ENCODE assay signal across 8 cellular contexts in genomic region chr6:142945446-142946180, GRCh38. TPM values are rescaled to one million over a fixed set of nuclear protein-coding genes. Genes with fewer than 3 reads are reported as not detected.
DNase-seq lines count a peak whose midpoint lies in the region; ATAC-seq and TF ChIP-seq lines count a peak whose summit lies in the region.

No MANE protein-coding gene starts in this region.

- TF ChIP-seq POLR2A in Peyer's patch (IDR thresholded peaks at IDR 0.05) (no peak), transverse colon (IDR thresholded peaks at IDR 0.05) (no peak)

- H3K36me3 Mint-ChIP-seq in activated naive CD4-positive, alpha-beta T cell treated with anti-CD3 and anti-CD28 coated beads for 36 hours (ENCODE audit: low read depth) = peaks cover 7% of the 10 kb centered on the region
- H3K36me3 Mint-ChIP-seq in glutamatergic neuron (ENCODE audit: unreplicated experiment) (no peaks in the 10 kb centered on the region), osteocyte (ENCODE audit: unreplicated experiment) (no peaks in the 10 kb centered on the region)

- H3K36me3 ChIP-seq in Peyer's patch (no peaks in the 10 kb centered on the region), transverse colon (no peaks in the 10 kb centered on the region)

- WGBS in transverse colon (ENCODE audit: low coverage in 1 of 2), 2 donors = 1% methylated on average over 40 of the region's 75 CpGs; no CpG with 5 or more reads in 1 of the 2 donors

- peak; percentile 70 for DNase-seq in GM12865 (ENCODE audit: low read depth)
- DNase-seq in Peyer's patch = peak; percentile 65 to 79 (median 75)
- peak; percentile 64 for DNase-seq in activated naive CD4-positive, alpha-beta T cell treated with anti-CD3 and anti-CD28 coated beads for 36 hours
- peak; percentile 56 for DNase-seq in glutamatergic neuron
- DNase-seq in osteocyte (ENCODE audit: extremely low spot score, unreplicated experiment) = peak; percentile 86
- DNase-seq in transverse colon = peak; percentile 63

- no peak for TF ChIP-seq EP300 in transverse colon (IDR thresholded peaks at IDR 0.05; ENCODE audit: low read depth)

- peak overlapping the region; percentile 98 for H3K27ac Mint-ChIP-seq in activated naive CD4-positive, alpha-beta T cell treated with anti-CD3 and anti-CD28 coated beads for 36 hours
- no peak overlapping the region for H3K27ac Mint-ChIP-seq in glutamatergic neuron (ENCODE audit: unreplicated experiment)
- peak overlapping the region; percentile 96 for H3K27ac Mint-ChIP-seq in osteocyte (ENCODE audit: unreplicated experiment)

- peaks cover 0 to 2% (median 0%) of the 10 kb centered on the region in 4 donors for H3K9me3 ChIP-seq in Peyer's patch
- H3K9me3 ChIP-seq in transverse colon = no peaks in the 10 kb centered on the region

- ATAC-seq in HG02759 (IDR thresholded peaks at IDR 0.05; ENCODE audit: unreplicated experiment) = peak; percentile 13
- ATAC-seq in HG03457 (IDR thresholded peaks at IDR 0.05; ENCODE audit: unreplicated experiment) = no peak

- CTCF ChIA-PET in activated naive CD4-positive, alpha-beta T cell treated with anti-CD3 and anti-CD28 coated beads for 36 hours (lab: Charles Lee) = no interaction called here

- H3K27me3 ChIP-seq in Peyer's patch (no peaks in the 10 kb centered on the region), transverse colon (no peaks in the 10 kb centered on the region)

- in situ Hi-C loops in transverse colon (cut with MboI; ENCODE audit: low pct_ligation_motif_present in 1 of 4, low pct_unique_long_range_greater_than_20kb in 1 of 4, low sequenced_read_pairs in 3 of 4) = no loop called here

- H3K4me3 ChIP-seq in GM12865 (ENCODE audit: low read depth, low read length) (peak overlapping the region; percentile 97), Peyer's patch (peak overlapping the region; percentile 65 to 93 (median 89)), transverse colon (peak overlapping the region; percentile 82 to 99 (median 86))

- no peaks in the 10 kb centered on the region for H3K9me3 Mint-ChIP-seq in activated naive CD4-positive, alpha-beta T cell treated with anti-CD3 and anti-CD28 coated beads for 36 hours
- H3K9me3 Mint-ChIP-seq in glutamatergic neuron (ENCODE audit: unreplicated experiment) (peaks cover 19% of the 10 kb centered on the region), osteocyte (ENCODE audit: unreplicated experiment) (no peaks in the 10 kb centered on the region)

- peaks cover 36% of the 10 kb centered on the region for H3K4me1 Mint-ChIP-seq in activated naive CD4-positive, alpha-beta T cell treated with anti-CD3 and anti-CD28 coated beads for 36 hours (ENCODE audit: low read depth)
- H3K4me1 Mint-ChIP-seq in glutamatergic neuron (ENCODE audit: low read depth, unreplicated experiment) (peaks cover 9% of the 10 kb centered on the region), osteocyte (ENCODE audit: unreplicated experiment) (peaks cover 40% of the 10 kb centered on the region)

- peak overlapping the region; percentile 99 for H3K4me3 Mint-ChIP-seq in activated naive CD4-positive, alpha-beta T cell treated with anti-CD3 and anti-CD28 coated beads for 36 hours
- peak overlapping the region; percentile 87 for H3K4me3 Mint-ChIP-seq in glutamatergic neuron (ENCODE audit: unreplicated experiment)
- H3K4me3 Mint-ChIP-seq in osteocyte (ENCODE audit: unreplicated experiment) = peak overlapping the region; percentile 88

- TF ChIP-seq CTCF in GM12865 (IDR thresholded peaks at IDR 0.05; ENCODE audit: insufficient read depth, low read depth, low read length, missing control alignments) (no peak), Peyer's patch (IDR thresholded peaks at IDR 0.05) (no peak), glutamatergic neuron (IDR thresholded peaks at IDR 0.05; ENCODE audit: partially characterized antibody, unreplicated experiment) (no peak), osteocyte (IDR thresholded peaks at IDR 0.05) (no peak), transverse colon (IDR thresholded peaks at IDR 0.05) (no peak)

- H3K27ac ChIP-seq in Peyer's patch = peak overlapping the region; percentile 97 to 100 (median 98)
- peak overlapping the region; percentile 94 to 99 (median 98) for H3K27ac ChIP-seq in transverse colon

- H3K27me3 Mint-ChIP-seq in activated naive CD4-positive, alpha-beta T cell treated with anti-CD3 and anti-CD28 coated beads for 36 hours (ENCODE audit: low read depth) = no peaks in the 10 kb centered on the region
- H3K27me3 Mint-ChIP-seq in glutamatergic neuron (ENCODE audit: unreplicated experiment) = peaks cover 14% of the 10 kb centered on the region
- H3K27me3 Mint-ChIP-seq in osteocyte (ENCODE audit: unreplicated experiment) = no peaks in the 10 kb centered on the region

- intact Hi-C loops in activated naive CD4-positive, alpha-beta T cell treated with anti-CD3 and anti-CD28 coated beads for 36 hours (cut with micrococcal nuclease) = loop anchor here (1.0 to 10.0 kb wide), 12 partner anchors 81 to 1461 kb away; partner anchors contain the start of genes NMBR, STX11 and VTA1
- intact Hi-C loops in transverse colon (cut with DNase I; ENCODE audit: low total_unique reads) = loop anchor here (2.0 to 10.0 kb wide), 2 partner anchors 61 to 115 kb away; partner anchors contain the start of gene AIG1

- peaks cover 0 to 10% (median 4%) of the 10 kb centered on the region in 4 donors for H3K4me1 ChIP-seq in Peyer's patch
- H3K4me1 ChIP-seq in transverse colon = peaks cover 9 to 29% (median 13%) of the 10 kb centered on the region in 4 donors

RNA-seq across cellular contexts. Expression of gene HIVEP2, which starts 0.6 kb away (rescaled TPM):
- total RNA-seq in Peyer's patch (10 to 100 TPM; 14.4 to 35.5 (median 19.5) TPM), glutamatergic neuron (ENCODE audit: unreplicated experiment) (2.6 TPM), osteocyte (38.2 and 39.2 TPM in 2 replicates), transverse colon (10 to 100 TPM in 3 of 4 donors, 1 to 10 TPM in 1; 10.0 to 22.5 (median 13.7) TPM)
- 10 to 100 TPM; 22.0 to 24.1 TPM for total RNA-seq in activated naive CD4-positive, alpha-beta T cell treated with anti-CD3 and anti-CD28 coated beads for 36 hours
